9 cellular contexts compared by ENCODE assay signal in the genomic region with DNA sequence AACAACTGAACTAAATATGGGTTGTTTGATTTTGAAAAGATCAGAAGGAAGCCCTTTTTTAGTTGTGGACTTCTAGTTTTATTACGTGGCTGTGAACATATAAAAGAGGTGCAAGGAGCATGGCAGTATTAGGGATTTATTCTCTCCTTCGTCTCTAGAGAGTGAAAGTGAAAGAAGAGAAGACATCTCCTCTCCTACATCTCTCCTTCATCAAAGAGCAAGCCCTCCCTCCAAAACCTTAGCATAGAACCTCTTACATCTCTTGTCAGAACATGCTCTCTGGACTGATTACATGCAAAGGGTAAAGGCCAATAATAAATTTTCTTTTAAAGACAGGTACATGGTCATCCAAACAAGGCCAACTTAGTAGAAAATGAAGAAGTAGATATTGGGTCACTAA.
"Had no signal": no experiment of that assay in that cellular context is flagged by ENCODE, and none has a peak within 500 bp of the region (broad histone marks: within the 10 kb centered on the region; RNA-seq: fewer than 3 reads in every experiment).

No MANE protein-coding gene starts in this region.

- H2AFZ ChIP-seq: GM23248 had no signal

- H3K9ac ChIP-seq: GM23248 had no signal

- DNase-seq: GM23248, GOT3, H7, HFFc6, KBM-7 had no signal

- ATAC-seq: HCT116, HepG2 had no signal

- H3K9me3 ChIP-seq: HAP-1 had no signal

- H3K4me1 ChIP-seq: HAP-1 had no signal

- H3K4me3 ChIP-seq: GM23248, HAP-1 had no signal

- H3K27ac ChIP-seq: GM23248, HL-60 had no signal

- H3K36me3 ChIP-seq: HAP-1 had no signal
